ENCODE assay signal across 2 cellular contexts in genomic region chr2:95374029-95374428, GRCh38.
TF ChIP-seq lines count a peak whose summit lies in the region.

No MANE protein-coding gene starts in this region.

TF ChIP-seq in A549, 52 proteins besides CTCF, POLR2A, EP300 and RAD21:
- TF ChIP-seq RARB (CRISPR knock-in tag; IDR thresholded peaks at IDR 0.05), result no peak
- TF ChIP-seq REST (IDR thresholded peaks at IDR 0.05), result peak; percentile 47; the same call in 1 of the 2 replicates
- no peak for TF ChIP-seq CBX2 (IDR thresholded peaks at IDR 0.05; ENCODE audit: borderline replicate concordance, low read depth)
- TF ChIP-seq EHMT2 (IDR thresholded peaks at IDR 0.05; ENCODE audit: low read depth), result no peak

TF ChIP-seq in H1, 55 proteins besides CTCF, POLR2A, EP300 and RAD21:
- TF ChIP-seq NANOG (IDR thresholded peaks at IDR 0.05; ENCODE audit: insufficient read depth, low read depth, low read length, poor library complexity, severe bottlenecking) (no peak), CREB1 (IDR thresholded peaks at IDR 0.05) (no peak), FOSL1 (IDR thresholded peaks at IDR 0.05; ENCODE audit: insufficient read depth, low read depth, low read length) (no peak), CBX5 (IDR thresholded peaks at IDR 0.05; ENCODE audit: low read depth, low read length) (no peak), USF2 (IDR thresholded peaks at IDR 0.05; ENCODE audit: low read length) (no peak), TAF1 (IDR thresholded peaks at IDR 0.05; ENCODE audit: low read depth, low read length) (no peak), CTBP2 (IDR thresholded peaks at IDR 0.05; ENCODE audit: borderline replicate concordance, insufficient read depth, insufficient read length, low read length) (no peak), RNF2 (IDR thresholded peaks at IDR 0.05; ENCODE audit: borderline replicate concordance, low read depth, low read length, missing control alignments, poor library complexity, severe bottlenecking) (no peak), SIX5 (IDR thresholded peaks at IDR 0.05; ENCODE audit: low read depth, low read length) (no peak), BRCA1 (IDR thresholded peaks at IDR 0.05; ENCODE audit: low read depth, low read length) (no peak), SP4 (IDR thresholded peaks at IDR 0.05; ENCODE audit: low read length) (no peak), POLR2AphosphoS5 (IDR thresholded peaks at IDR 0.05; ENCODE audit: low read depth, low read length) (no peak)
